In genomic region chr4:112378858-112379257, GRCh38 we compare ENCODE assay signal across 16 cellular contexts.
DNase-seq lines count a peak whose midpoint lies in the region; ATAC-seq and FAIRE-seq lines count a peak whose summit lies in the region.
"Had no signal": no experiment of that assay in that cellular context is flagged by ENCODE, and none has a peak within 500 bp of the region (broad histone marks: within the 10 kb centered on the region; RNA-seq: fewer than 3 reads in every experiment).

No MANE protein-coding gene starts in this region.

- DNase-seq in AG08396 (ENCODE audit: low spot score) (peak; percentile 21), HAP-1 (ENCODE audit: low spot score in 2 of 2) (peak; percentile 43 to 50), ecto neural progenitor cell (ENCODE audit: low spot score) (peak; percentile 54), naive B cell (no peak), frontal cortex (ENCODE audit: low spot score in 2 of 2) (no peak), GM19240 (ENCODE audit: insufficient read length, low spot score) (no peak), RCC 7860 (ENCODE audit: low spot score) (no peak), activated gamma-delta T cell treated with Interleukin-2 at 50 U/mL for 16 hours (no peak)
- DNase-seq: activated CD4-positive, CD25-positive, alpha-beta regulatory T cell; foreskin keratinocyte; naive thymus-derived CD8-positive, alpha-beta T cell; NCI-H1048; NCI-H526 treated with DMSO at 0.1 percent for 48 hours had no signal

- no peaks in the 10 kb centered on the region for H3K27me3 ChIP-seq in HAP-1 (ENCODE audit: low read depth)
- H3K27me3 ChIP-seq: foreskin keratinocyte, SJCRH30 had no signal

- FAIRE-seq in frontal cortex (lab: Jason Lieb, UNC) = no peak
- FAIRE-seq in RCC 7860 (lab: Jason Lieb, UNC) = no peak
- FAIRE-seq: urothelium cell line had no signal

- H3K9me3 Mint-ChIP-seq in naive B cell = peaks cover 0 to 2% (median 0%) of the 10 kb centered on the region in 7 donors
- H3K9me3 Mint-ChIP-seq: activated T-helper 1 cell treated with anti-CD3 and anti-CD28 coated beads, Interleukin-12 subunit alpha, Interleukin-12 subunit beta, Interleukin-2, Interleukin-4 antibody, amounts not matched to agents 30 ng/mL and 10 ng/mL and 1 ng/mL, durations not matched to agents 14 hours and 24 hours and 36 hours; naive thymus-derived CD8-positive, alpha-beta T cell had no signal

- H3K36me3 ChIP-seq in HAP-1 (replicated peaks) = no peaks in the 10 kb centered on the region
- H3K36me3 ChIP-seq: SJCRH30 had no signal

- no peaks in the 10 kb centered on the region for H3K27me3 Mint-ChIP-seq in naive B cell
- H3K27me3 Mint-ChIP-seq: naive thymus-derived CD8-positive, alpha-beta T cell had no signal

- peak overlapping the region in 5 of 6 donors; percentile 10 to 50 (median 35) for H3K27ac Mint-ChIP-seq in naive B cell
- H3K27ac Mint-ChIP-seq: activated T-helper 1 cell treated with anti-CD3 and anti-CD28 coated beads, Interleukin-12 subunit alpha, Interleukin-12 subunit beta, Interleukin-2, Interleukin-4 antibody, amounts not matched to agents 30 ng/mL and 10 ng/mL and 1 ng/mL, durations not matched to agents 14 hours and 24 hours and 36 hours had no signal

- peaks cover 8 to 34% of the 10 kb centered on the region in 2 donors for H3K36me3 Mint-ChIP-seq in naive B cell

- peaks cover 33 to 40% (median 35%) of the 10 kb centered on the region in 3 donors for H3K4me1 Mint-ChIP-seq in naive B cell

- in situ Hi-C loops in HAP-1 (cut with MboI; ENCODE audit: low sequenced_read_pairs) = no loop called here

- H3K4me3 ChIP-seq in HAP-1 = no peak overlapping the region
- H3K4me3 ChIP-seq: SJCRH30 had no signal

- no peak for ATAC-seq in naive B cell (ENCODE audit: low read depth in 2 of 2)
- ATAC-seq: foreskin keratinocyte; naive thymus-derived CD8-positive, alpha-beta T cell had no signal

- H3K9me3 ChIP-seq in HAP-1 = no peaks in the 10 kb centered on the region
- H3K9me3 ChIP-seq: SJCRH30 had no signal

- peaks cover 16% of the 10 kb centered on the region for H3K4me1 ChIP-seq in HAP-1
- H3K4me1 ChIP-seq: foreskin keratinocyte had no signal

- H3K4me3 Mint-ChIP-seq in naive B cell = no peak overlapping the region
- H3K4me3 Mint-ChIP-seq: activated T-helper 1 cell treated with anti-CD3 and anti-CD28 coated beads, Interleukin-12 subunit alpha, Interleukin-12 subunit beta, Interleukin-2, Interleukin-4 antibody, amounts not matched to agents 30 ng/mL and 10 ng/mL and 1 ng/mL, durations not matched to agents 14 hours and 24 hours and 36 hours; naive thymus-derived CD8-positive, alpha-beta T cell had no signal

Comparison
In these comparisons a context has a peak if more than half of its experiments do, and no peak if none do; other contexts are left out.
1. DNase-seq: peak in AG08396 (single experiment), HAP-1 (2 of 2) and ecto neural progenitor cell (single experiment); none in naive B cell (single experiment), frontal cortex (0 of 2), GM19240 (single experiment), RCC 7860 (single experiment) and activated gamma-delta T cell treated with Interleukin-2 at 50 U/mL for 16 hours (single experiment).